ENCODE assay signal across 1 cellular context in the genomic region with DNA sequence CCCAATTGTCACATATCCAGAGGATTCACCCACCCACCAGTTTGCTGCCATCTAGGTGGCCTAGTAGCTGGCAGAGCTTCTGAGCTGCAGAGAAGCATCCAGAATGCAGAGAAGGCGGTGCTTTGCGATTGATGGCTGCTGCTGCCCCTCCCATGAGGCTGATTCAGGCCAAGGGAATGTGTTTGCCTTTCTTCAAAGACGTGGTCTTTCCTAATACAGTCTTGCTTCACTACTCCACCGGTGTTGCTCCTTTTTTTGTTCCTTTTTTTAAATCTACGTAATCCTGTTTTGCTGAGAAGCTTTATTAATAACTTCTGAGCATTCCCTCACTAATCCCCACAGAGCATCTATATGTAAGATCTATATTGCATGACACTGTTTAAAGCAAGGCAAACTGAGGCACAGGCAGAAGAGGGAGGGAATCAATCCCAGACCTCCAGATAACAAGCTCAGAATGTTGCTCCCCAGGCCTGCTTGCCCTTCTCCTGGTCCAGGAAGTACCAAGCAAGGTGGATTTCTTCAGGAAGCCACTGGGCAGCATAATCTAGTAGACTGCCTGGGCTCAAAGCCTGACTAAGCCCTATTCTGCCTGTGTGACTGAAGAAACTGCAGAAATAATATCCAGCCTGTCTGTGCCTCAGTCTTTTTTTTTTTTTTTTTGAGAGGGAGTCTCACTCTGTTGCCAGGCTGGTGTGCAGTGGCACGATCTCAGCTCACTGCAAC.
TF ChIP-seq lines count a peak whose summit lies in the region.

No MANE protein-coding gene starts in this region.

TF ChIP-seq in HepG2, 621 proteins besides CTCF, POLR2A, EP300 and RAD21 (continued from another document):
- TF ChIP-seq, protein P1, sequence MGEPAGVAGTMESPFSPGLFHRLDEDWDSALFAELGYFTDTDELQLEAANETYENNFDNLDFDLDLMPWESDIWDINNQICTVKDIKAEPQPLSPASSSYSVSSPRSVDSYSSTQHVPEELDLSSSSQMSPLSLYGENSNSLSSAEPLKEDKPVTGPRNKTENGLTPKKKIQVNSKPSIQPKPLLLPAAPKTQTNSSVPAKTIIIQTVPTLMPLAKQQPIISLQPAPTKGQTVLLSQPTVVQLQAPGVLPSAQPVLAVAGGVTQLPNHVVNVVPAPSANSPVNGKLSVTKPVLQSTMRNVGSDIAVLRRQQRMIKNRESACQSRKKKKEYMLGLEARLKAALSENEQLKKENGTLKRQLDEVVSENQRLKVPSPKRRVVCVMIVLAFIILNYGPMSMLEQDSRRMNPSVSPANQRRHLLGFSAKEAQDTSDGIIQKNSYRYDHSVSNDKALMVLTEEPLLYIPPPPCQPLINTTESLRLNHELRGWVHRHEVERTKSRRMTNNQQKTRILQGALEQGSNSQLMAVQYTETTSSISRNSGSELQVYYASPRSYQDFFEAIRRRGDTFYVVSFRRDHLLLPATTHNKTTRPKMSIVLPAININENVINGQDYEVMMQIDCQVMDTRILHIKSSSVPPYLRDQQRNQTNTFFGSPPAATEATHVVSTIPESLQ (CRISPR knock-in tag; conservative IDR thresholded peaks at IDR 0.05) = no peak
- TF ChIP-seq, protein P2, sequence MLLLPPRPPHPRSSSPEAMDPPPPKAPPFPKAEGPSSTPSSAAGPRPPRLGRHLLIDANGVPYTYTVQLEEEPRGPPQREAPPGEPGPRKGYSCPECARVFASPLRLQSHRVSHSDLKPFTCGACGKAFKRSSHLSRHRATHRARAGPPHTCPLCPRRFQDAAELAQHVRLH (CRISPR knock-in tag; IDR thresholded peaks at IDR 0.05; ENCODE audit: borderline replicate concordance, low read depth) = no peak
- TF ChIP-seq ZNF143 (CRISPR knock-in tag; IDR thresholded peaks at IDR 0.05) (no peak), JUNB (CRISPR knock-in tag; IDR thresholded peaks at IDR 0.05; ENCODE audit: borderline replicate concordance) (0 out of 2 replicates have a peak, but pooled peaks have one; percentile 40), BRCA1 (CRISPR knock-in tag; IDR thresholded peaks at IDR 0.05) (no peak), SKI (IDR thresholded peaks at IDR 0.05; ENCODE audit: partially characterized antibody) (no peak), HES4 (CRISPR knock-in tag; IDR thresholded peaks at IDR 0.05; ENCODE audit: borderline replicate concordance) (no peak), ZNF713 (CRISPR knock-in tag; IDR thresholded peaks at IDR 0.05) (no peak), RELA (CRISPR knock-in tag; IDR thresholded peaks at IDR 0.05) (no peak), HNRNPUL1 (IDR thresholded peaks at IDR 0.05; ENCODE audit: low read depth, low read length) (no peak), ZNF761 (CRISPR knock-in tag; conservative IDR thresholded peaks at IDR 0.05) (no peak), SMC3 (IDR thresholded peaks at IDR 0.05; ENCODE audit: low read length) (no peak), ZNF570 (CRISPR knock-in tag; IDR thresholded peaks at IDR 0.05; ENCODE audit: borderline replicate concordance) (no peak), NBN (conservative IDR thresholded peaks at IDR 0.05) (no peak), ZSCAN22 (CRISPR knock-in tag; IDR thresholded peaks at IDR 0.05) (no peak), PRMT3 (CRISPR knock-in tag; IDR thresholded peaks at IDR 0.05; ENCODE audit: borderline replicate concordance, low read depth) (no peak), ZNF235 (CRISPR knock-in tag; IDR thresholded peaks at IDR 0.05; ENCODE audit: borderline replicate concordance) (no peak), RORA (CRISPR knock-in tag; IDR thresholded peaks at IDR 0.05) (no peak)
- TF ChIP-seq, protein P3, sequence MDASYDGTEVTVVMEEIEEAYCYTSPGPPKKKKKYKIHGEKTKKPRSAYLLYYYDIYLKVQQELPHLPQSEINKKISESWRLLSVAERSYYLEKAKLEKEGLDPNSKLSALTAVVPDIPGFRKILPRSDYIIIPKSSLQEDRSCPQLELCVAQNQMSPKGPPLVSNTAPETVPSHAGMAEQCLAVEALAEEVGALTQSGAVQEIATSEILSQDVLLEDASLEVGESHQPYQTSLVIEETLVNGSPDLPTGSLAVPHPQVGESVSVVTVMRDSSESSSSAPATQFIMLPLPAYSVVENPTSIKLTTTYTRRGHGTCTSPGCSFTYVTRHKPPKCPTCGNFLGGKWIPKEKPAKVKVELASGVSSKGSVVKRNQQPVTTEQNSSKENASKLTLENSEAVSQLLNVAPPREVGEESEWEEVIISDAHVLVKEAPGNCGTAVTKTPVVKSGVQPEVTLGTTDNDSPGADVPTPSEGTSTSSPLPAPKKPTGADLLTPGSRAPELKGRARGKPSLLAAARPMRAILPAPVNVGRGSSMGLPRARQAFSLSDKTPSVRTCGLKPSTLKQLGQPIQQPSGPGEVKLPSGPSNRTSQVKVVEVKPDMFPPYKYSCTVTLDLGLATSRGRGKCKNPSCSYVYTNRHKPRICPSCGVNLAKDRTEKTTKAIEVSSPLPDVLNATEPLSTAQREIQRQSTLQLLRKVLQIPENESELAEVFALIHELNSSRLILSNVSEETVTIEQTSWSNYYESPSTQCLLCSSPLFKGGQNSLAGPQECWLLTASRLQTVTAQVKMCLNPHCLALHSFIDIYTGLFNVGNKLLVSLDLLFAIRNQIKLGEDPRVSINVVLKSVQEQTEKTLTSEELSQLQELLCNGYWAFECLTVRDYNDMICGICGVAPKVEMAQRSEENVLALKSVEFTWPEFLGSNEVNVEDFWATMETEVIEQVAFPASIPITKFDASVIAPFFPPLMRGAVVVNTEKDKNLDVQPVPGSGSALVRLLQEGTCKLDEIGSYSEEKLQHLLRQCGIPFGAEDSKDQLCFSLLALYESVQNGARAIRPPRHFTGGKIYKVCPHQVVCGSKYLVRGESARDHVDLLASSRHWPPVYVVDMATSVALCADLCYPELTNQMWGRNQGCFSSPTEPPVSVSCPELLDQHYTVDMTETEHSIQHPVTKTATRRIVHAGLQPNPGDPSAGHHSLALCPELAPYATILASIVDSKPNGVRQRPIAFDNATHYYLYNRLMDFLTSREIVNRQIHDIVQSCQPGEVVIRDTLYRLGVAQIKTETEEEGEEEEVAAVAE (CRISPR knock-in tag; IDR thresholded peaks at IDR 0.05; ENCODE audit: borderline replicate concordance) = no peak
- TF ChIP-seq, protein P4, sequence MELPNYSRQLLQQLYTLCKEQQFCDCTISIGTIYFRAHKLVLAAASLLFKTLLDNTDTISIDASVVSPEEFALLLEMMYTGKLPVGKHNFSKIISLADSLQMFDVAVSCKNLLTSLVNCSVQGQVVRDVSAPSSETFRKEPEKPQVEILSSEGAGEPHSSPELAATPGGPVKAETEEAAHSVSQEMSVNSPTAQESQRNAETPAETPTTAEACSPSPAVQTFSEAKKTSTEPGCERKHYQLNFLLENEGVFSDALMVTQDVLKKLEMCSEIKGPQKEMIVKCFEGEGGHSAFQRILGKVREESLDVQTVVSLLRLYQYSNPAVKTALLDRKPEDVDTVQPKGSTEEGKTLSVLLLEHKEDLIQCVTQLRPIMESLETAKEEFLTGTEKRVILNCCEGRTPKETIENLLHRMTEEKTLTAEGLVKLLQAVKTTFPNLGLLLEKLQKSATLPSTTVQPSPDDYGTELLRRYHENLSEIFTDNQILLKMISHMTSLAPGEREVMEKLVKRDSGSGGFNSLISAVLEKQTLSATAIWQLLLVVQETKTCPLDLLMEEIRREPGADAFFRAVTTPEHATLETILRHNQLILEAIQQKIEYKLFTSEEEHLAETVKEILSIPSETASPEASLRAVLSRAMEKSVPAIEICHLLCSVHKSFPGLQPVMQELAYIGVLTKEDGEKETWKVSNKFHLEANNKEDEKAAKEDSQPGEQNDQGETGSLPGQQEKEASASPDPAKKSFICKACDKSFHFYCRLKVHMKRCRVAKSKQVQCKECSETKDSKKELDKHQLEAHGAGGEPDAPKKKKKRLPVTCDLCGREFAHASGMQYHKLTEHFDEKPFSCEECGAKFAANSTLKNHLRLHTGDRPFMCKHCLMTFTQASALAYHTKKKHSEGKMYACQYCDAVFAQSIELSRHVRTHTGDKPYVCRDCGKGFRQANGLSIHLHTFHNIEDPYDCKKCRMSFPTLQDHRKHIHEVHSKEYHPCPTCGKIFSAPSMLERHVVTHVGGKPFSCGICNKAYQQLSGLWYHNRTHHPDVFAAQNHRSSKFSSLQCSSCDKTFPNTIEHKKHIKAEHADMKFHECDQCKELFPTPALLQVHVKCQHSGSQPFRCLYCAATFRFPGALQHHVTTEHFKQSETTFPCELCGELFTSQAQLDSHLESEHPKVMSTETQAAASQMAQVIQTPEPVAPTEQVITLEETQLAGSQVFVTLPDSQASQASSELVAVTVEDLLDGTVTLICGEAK (IDR thresholded peaks at IDR 0.05) = no peak
- TF ChIP-seq, protein P4 (CRISPR knock-in tag; IDR thresholded peaks at IDR 0.05) = no peak
- TF ChIP-seq, protein P5, sequence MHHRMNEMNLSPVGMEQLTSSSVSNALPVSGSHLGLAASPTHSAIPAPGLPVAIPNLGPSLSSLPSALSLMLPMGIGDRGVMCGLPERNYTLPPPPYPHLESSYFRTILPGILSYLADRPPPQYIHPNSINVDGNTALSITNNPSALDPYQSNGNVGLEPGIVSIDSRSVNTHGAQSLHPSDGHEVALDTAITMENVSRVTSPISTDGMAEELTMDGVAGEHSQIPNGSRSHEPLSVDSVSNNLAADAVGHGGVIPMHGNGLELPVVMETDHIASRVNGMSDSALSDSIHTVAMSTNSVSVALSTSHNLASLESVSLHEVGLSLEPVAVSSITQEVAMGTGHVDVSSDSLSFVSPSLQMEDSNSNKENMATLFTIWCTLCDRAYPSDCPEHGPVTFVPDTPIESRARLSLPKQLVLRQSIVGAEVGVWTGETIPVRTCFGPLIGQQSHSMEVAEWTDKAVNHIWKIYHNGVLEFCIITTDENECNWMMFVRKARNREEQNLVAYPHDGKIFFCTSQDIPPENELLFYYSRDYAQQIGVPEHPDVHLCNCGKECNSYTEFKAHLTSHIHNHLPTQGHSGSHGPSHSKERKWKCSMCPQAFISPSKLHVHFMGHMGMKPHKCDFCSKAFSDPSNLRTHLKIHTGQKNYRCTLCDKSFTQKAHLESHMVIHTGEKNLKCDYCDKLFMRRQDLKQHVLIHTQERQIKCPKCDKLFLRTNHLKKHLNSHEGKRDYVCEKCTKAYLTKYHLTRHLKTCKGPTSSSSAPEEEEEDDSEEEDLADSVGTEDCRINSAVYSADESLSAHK (CRISPR knock-in tag; IDR thresholded peaks at IDR 0.05; ENCODE audit: borderline replicate concordance) = no peak
- TF ChIP-seq, protein P6, sequence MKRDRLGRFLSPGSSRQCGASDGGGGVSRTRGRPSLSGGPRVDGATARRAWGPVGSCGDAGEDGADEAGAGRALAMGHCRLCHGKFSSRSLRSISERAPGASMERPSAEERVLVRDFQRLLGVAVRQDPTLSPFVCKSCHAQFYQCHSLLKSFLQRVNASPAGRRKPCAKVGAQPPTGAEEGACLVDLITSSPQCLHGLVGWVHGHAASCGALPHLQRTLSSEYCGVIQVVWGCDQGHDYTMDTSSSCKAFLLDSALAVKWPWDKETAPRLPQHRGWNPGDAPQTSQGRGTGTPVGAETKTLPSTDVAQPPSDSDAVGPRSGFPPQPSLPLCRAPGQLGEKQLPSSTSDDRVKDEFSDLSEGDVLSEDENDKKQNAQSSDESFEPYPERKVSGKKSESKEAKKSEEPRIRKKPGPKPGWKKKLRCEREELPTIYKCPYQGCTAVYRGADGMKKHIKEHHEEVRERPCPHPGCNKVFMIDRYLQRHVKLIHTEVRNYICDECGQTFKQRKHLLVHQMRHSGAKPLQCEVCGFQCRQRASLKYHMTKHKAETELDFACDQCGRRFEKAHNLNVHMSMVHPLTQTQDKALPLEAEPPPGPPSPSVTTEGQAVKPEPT (CRISPR knock-in tag; IDR thresholded peaks at IDR 0.05; ENCODE audit: low read depth) = no peak
- TF ChIP-seq, protein P7, sequence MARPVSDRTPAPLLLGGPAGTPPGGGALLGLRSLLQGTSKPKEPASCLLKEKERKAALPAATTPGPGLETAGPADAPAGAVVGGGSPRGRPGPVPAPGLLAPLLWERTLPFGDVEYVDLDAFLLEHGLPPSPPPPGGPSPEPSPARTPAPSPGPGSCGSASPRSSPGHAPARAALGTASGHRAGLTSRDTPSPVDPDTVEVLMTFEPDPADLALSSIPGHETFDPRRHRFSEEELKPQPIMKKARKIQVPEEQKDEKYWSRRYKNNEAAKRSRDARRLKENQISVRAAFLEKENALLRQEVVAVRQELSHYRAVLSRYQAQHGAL (CRISPR knock-in tag; IDR thresholded peaks at IDR 0.05; ENCODE audit: not compliant biosample characterization) = no peak
- TF ChIP-seq, protein P8, sequence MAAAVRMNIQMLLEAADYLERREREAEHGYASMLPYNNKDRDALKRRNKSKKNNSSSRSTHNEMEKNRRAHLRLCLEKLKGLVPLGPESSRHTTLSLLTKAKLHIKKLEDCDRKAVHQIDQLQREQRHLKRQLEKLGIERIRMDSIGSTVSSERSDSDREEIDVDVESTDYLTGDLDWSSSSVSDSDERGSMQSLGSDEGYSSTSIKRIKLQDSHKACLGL (CRISPR knock-in tag; IDR thresholded peaks at IDR 0.05) = no peak
TF ChIP-seq in HepG2: peak in this region for 9.
